ENCODE assay signal across 2 cellular contexts in the genomic region with DNA sequence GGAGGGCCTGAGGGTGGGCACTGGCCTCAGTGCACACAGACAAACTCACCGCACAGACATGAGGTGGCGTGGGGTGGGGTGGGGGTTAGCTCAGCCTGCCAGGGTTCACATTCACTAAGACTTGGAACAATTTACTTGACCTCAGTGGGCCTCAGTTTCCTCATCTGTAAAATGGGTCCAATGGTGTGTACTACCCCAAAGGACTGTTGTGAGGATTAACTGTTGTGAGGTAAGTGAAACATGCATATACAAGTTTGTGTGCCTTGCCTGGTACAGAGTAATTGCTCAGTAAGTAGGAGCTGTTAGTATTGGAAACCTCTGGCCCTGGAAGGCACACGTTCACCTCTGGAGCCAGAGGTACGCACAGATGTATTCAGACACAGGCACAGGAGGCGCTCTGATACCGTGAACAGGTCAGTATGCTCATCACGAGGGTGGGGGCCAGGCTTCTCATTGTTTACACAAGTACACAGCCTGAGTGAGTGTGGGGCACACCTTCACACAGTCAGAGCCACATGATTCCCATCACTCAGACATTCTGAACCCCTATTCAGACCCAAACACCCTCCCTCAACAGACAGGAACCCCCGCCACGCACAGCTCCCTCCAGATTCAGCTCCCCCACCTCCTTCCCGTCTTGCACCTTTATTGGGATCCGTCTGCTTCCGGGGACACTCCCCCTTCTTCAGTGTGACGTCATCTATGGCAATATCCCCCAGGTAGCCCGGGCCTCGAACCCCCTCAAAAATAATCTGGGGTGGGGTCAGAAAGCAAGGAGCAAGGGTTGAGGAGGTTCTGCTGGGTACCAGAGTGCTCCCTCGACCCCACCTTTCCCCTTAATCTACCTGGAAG.
TF ChIP-seq lines count a peak whose summit lies in the region.

No MANE protein-coding gene starts in this region.

TF ChIP-seq in HEK293, 187 proteins besides CTCF, POLR2A, EP300 and RAD21:
- TF ChIP-seq ZNF501 (tag by site-specific recombination; IDR thresholded peaks at IDR 0.05) = no peak
- TF ChIP-seq, protein P1, sequence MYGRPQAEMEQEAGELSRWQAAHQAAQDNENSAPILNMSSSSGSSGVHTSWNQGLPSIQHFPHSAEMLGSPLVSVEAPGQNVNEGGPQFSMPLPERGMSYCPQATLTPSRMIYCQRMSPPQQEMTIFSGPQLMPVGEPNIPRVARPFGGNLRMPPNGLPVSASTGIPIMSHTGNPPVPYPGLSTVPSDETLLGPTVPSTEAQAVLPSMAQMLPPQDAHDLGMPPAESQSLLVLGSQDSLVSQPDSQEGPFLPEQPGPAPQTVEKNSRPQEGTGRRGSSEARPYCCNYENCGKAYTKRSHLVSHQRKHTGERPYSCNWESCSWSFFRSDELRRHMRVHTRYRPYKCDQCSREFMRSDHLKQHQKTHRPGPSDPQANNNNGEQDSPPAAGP (tag by site-specific recombination; IDR thresholded peaks at IDR 0.05) = 0 out of 2 replicates have a peak, but pooled peaks have one; percentile 16

TF ChIP-seq in H1, 55 proteins besides CTCF, POLR2A, EP300 and RAD21:
- TF ChIP-seq RFX5 (IDR thresholded peaks at IDR 0.05; ENCODE audit: borderline replicate concordance, low read depth, low read length) (no peak), SAP30 (IDR thresholded peaks at IDR 0.05; ENCODE audit: insufficient read depth, insufficient replicate concordance, low read length) (no peak), SRF (IDR thresholded peaks at IDR 0.05; ENCODE audit: low read depth, low read length) (no peak), KDM1A (IDR thresholded peaks at IDR 0.05; ENCODE audit: borderline replicate concordance, low read length) (peak; percentile 76; the same call in 1 of the 2 replicates)
- TF ChIP-seq, protein P2, sequence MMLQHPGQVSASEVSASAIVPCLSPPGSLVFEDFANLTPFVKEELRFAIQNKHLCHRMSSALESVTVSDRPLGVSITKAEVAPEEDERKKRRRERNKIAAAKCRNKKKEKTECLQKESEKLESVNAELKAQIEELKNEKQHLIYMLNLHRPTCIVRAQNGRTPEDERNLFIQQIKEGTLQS (IDR thresholded peaks at IDR 0.05; ENCODE audit: insufficient read depth, low read depth, low read length) = no peak
TF ChIP-seq in H1: peak in this region for 1.
